Comparison of ENCODE assay signal across 28 cellular contexts in genomic region chr16:72216767-72217166, GRCh38. TPM values are rescaled to one million over a fixed set of nuclear protein-coding genes. Genes with fewer than 3 reads are reported as not detected.
DNase-seq lines count a peak whose midpoint lies in the region; ATAC-seq, FAIRE-seq and TF ChIP-seq lines count a peak whose summit lies in the region.
"Had no signal": no experiment of that assay in that cellular context is flagged by ENCODE, and none has a peak within 500 bp of the region (broad histone marks: within the 10 kb centered on the region; RNA-seq: fewer than 3 reads in every experiment).

No MANE protein-coding gene starts in this region.

- H3K9me3 ChIP-seq in esophagus muscularis mucosa, result no peaks in the 10 kb centered on the region
- H3K9me3 ChIP-seq: BE2C had no signal

- TF ChIP-seq EP300 in esophagus muscularis mucosa (IDR thresholded peaks at IDR 0.05), result no peak

- intact Hi-C loops in esophagus muscularis mucosa (cut with DNase I), result no loop called here

- H3K36me3 ChIP-seq in esophagus muscularis mucosa, result no peaks in the 10 kb centered on the region
- H3K36me3 ChIP-seq: BE2C, BLaER1 had no signal

- POLR2A ChIA-PET in WTC11 (lab: Charles Lee), result no interaction called here

- H3K4me3 Mint-ChIP-seq in WTC11, result no peak overlapping the region
- no peak overlapping the region for H3K4me3 Mint-ChIP-seq in activated naive CD4-positive, alpha-beta T cell treated with anti-CD3 and anti-CD28 coated beads, Interleukin-2, amount 10 ng/mL, durations not matched to agents 7 days and 5 days
- H3K4me3 Mint-ChIP-seq: CD14-positive monocyte; CD4-positive, alpha-beta memory T cell; CD4-positive, CD25-positive, alpha-beta regulatory T cell; CD8-positive, alpha-beta memory T cell had no signal

- no peak overlapping the region for H3K27ac ChIP-seq in esophagus muscularis mucosa (replicated peaks in 1 of 4)
- H3K27ac ChIP-seq: BLaER1 had no signal

- no peaks in the 10 kb centered on the region for H3K27me3 Mint-ChIP-seq in WTC11 (ENCODE audit: low read depth)
- peaks cover 9% of the 10 kb centered on the region for H3K27me3 Mint-ChIP-seq in activated naive CD4-positive, alpha-beta T cell treated with anti-CD3 and anti-CD28 coated beads, Interleukin-2, amount 10 ng/mL, durations not matched to agents 7 days and 5 days

- H3K27me3 ChIP-seq in esophagus muscularis mucosa, result no peaks in the 10 kb centered on the region
- H3K27me3 ChIP-seq: BE2C, BLaER1 had no signal

- no peaks in the 10 kb centered on the region for H3K4me1 ChIP-seq in esophagus muscularis mucosa

- no peaks in the 10 kb centered on the region for H3K4me1 Mint-ChIP-seq in WTC11
- no peaks in the 10 kb centered on the region for H3K4me1 Mint-ChIP-seq in activated naive CD4-positive, alpha-beta T cell treated with anti-CD3 and anti-CD28 coated beads, Interleukin-2, amount 10 ng/mL, durations not matched to agents 7 days and 5 days
- H3K4me1 Mint-ChIP-seq: CD4-positive, alpha-beta memory T cell; CD4-positive, CD25-positive, alpha-beta regulatory T cell; CD8-positive, alpha-beta memory T cell had no signal

- H3K4me3 ChIP-seq in esophagus muscularis mucosa, result no peak overlapping the region
- H3K4me3 ChIP-seq: BLaER1, GM12878 had no signal

- no peak for DNase-seq in HTR-8/SVneo (ENCODE audit: insufficient read length, low spot score)
- no peak for DNase-seq in WTC11 (ENCODE audit: low spot score)
- DNase-seq in esophagus muscularis mucosa (ENCODE audit: extremely low spot score), result peak; percentile 66
- DNase-seq in left kidney (ENCODE audit: low read depth, low spot score), result peak; percentile 27
- no peak for DNase-seq in activated CD8-positive, alpha-beta memory T cell treated with anti-CD3 and anti-CD28 coated beads, Interleukin-2, amount 50 U/mL, for 4 hours
- DNase-seq in activated naive CD4-positive, alpha-beta T cell treated with anti-CD3 and anti-CD28 coated beads, Interleukin-2, amount 10 ng/mL, durations not matched to agents 7 days and 5 days, result no peak
- DNase-seq: 8988T; ACHN; BE2C; C1 segment of cervical spinal cord; CD4-positive, alpha-beta memory T cell; CD4-positive, CD25-positive, alpha-beta regulatory T cell; CD8-positive, alpha-beta memory T cell; COR-L47; DMS 273 treated with DMSO at 0.1 percent for 48 hours; DMS53; DMS79; DND-41; EL; GDM1 had no signal

- CTCF ChIA-PET in WTC11 (lab: Charles Lee), result no interaction called here
- CTCF ChIA-PET in activated naive CD4-positive, alpha-beta T cell treated with anti-CD3 and anti-CD28 coated beads, Interleukin-2, amount 10 ng/mL, durations not matched to agents 7 days and 5 days (lab: Charles Lee), result no interaction called here

- FAIRE-seq in HTR-8/SVneo (lab: Jason Lieb, UNC), result peak; percentile 51
- FAIRE-seq: A204.1, GM12878, GM12892, GM18507 had no signal

- H3K9me3 Mint-ChIP-seq in WTC11, result peaks cover 25% of the 10 kb centered on the region
- no peaks in the 10 kb centered on the region for H3K9me3 Mint-ChIP-seq in activated naive CD4-positive, alpha-beta T cell treated with anti-CD3 and anti-CD28 coated beads, Interleukin-2, amount 10 ng/mL, durations not matched to agents 7 days and 5 days

- peaks cover 14% of the 10 kb centered on the region for H3K36me3 Mint-ChIP-seq in WTC11
- H3K36me3 Mint-ChIP-seq in activated naive CD4-positive, alpha-beta T cell treated with anti-CD3 and anti-CD28 coated beads, Interleukin-2, amount 10 ng/mL, durations not matched to agents 7 days and 5 days, result no peaks in the 10 kb centered on the region
- H3K36me3 Mint-ChIP-seq: CD4-positive, alpha-beta memory T cell; CD4-positive, CD25-positive, alpha-beta regulatory T cell; CD8-positive, alpha-beta memory T cell had no signal

- TF ChIP-seq CTCF in WTC11 (IDR thresholded peaks at IDR 0.05) (no peak), esophagus muscularis mucosa (IDR thresholded peaks at IDR 0.05) (no peak)

- 73% methylated on average over 6 of the region's 6 CpGs for WGBS in esophagus muscularis mucosa

- H3K27ac Mint-ChIP-seq in WTC11, result no peak overlapping the region
- H3K27ac Mint-ChIP-seq in activated naive CD4-positive, alpha-beta T cell treated with anti-CD3 and anti-CD28 coated beads, Interleukin-2, amount 10 ng/mL, durations not matched to agents 7 days and 5 days, result no peak overlapping the region
- H3K27ac Mint-ChIP-seq: CD14-positive monocyte; CD4-positive, alpha-beta memory T cell; CD8-positive, alpha-beta memory T cell had no signal

- ATAC-seq in WTC11, result no peak
- ATAC-seq in HG02970 (IDR thresholded peaks at IDR 0.05; ENCODE audit: low FRiP score, unreplicated experiment), result no peak
- ATAC-seq in HG03159 (IDR thresholded peaks at IDR 0.05; ENCODE audit: unreplicated experiment), result no peak
- ATAC-seq: GM12878 had no signal

- TF ChIP-seq POLR2A in esophagus muscularis mucosa (IDR thresholded peaks at IDR 0.05; ENCODE audit: low read depth), result no peak

TF ChIP-seq in WTC11, 78 proteins besides CTCF, POLR2A, EP300 and RAD21:
- TF ChIP-seq NFYB (CRISPR knock-in tag; conservative IDR thresholded peaks at IDR 0.05; ENCODE audit: low read depth) (no peak), GABPB1 (CRISPR knock-in tag; IDR thresholded peaks at IDR 0.05) (peak; percentile 85)
TF ChIP-seq in WTC11: peak in this region for 1.

RNA-seq across cellular contexts. Expression of gene PMFBP1, which starts 44.8 kb away (rescaled TPM):
- total RNA-seq in WTC11 (2021), result 1.9 to 3.4 TPM (median 3.2 TPM) in 3 replicates
- under 1 TPM in 1 of 4 donors, not detected in 3; 0.50 TPM for total RNA-seq in esophagus muscularis mucosa

Comparison
In these comparisons a context has a peak if more than half of its experiments do, and no peak if none do; other contexts are left out.
1. DNase-seq: peak in esophagus muscularis mucosa (single experiment) and left kidney (single experiment); none in HTR-8/SVneo (single experiment), WTC11 (single experiment), activated CD8-positive, alpha-beta memory T cell treated with anti-CD3 and anti-CD28 coated beads, Interleukin-2, amount 50 U/mL, for 4 hours (single experiment) and activated naive CD4-positive, alpha-beta T cell treated with anti-CD3 and anti-CD28 coated beads, Interleukin-2, amount 10 ng/mL, durations not matched to agents 7 days and 5 days (single experiment).